Comparison of ENCODE assay signal across 8 cellular contexts in the genomic region with DNA sequence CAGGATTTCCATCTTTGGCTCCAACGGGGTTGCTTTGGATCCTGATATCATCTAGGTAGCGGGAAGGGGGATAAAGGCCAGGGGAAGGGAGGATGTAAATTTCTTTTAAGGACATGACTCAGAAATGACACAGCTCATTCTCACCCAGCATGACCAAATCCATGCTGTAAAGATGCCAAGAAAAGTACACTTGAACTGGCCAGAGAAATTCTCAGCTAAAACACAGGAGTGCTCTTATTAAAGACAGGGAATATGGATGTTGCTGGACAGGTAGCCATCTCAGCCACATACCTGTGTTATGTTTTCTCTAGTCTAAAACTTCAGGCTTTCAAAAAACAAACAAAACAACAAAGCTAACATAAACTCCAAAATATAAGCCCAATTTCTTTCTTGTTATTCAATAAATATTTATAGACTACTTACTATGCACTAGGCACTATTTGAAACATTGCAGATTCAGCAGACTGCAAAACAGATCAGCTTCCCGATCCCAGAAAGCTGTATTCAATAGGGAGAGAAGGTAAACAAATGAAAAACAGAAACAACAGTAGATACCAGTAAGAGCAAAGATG.
DNase-seq lines count a peak whose midpoint lies in the region; ATAC-seq and TF ChIP-seq lines count a peak whose summit lies in the region.

No MANE protein-coding gene starts in this region.

- H3K4me3 ChIP-seq in SK-N-MC = peak overlapping the region; percentile 56
- no peak overlapping the region for H3K4me3 ChIP-seq in fibroblast of pulmonary artery (replicated peaks; ENCODE audit: low read depth, low read length)
- no peak overlapping the region for H3K4me3 ChIP-seq in BE2C (ENCODE audit: low read depth, low read length)
- no peak overlapping the region for H3K4me3 ChIP-seq in effector memory CD4-positive, alpha-beta T cell (ENCODE audit: insufficient read depth, low read depth, low read length, poor library complexity, severe bottlenecking)

- TF ChIP-seq CTCF in fibroblast of pulmonary artery (IDR thresholded peaks at IDR 0.05; ENCODE audit: low read length, missing control alignments) (no peak), BE2C (IDR thresholded peaks at IDR 0.05; ENCODE audit: low read depth, low read length) (no peak)

- H3K9me3 ChIP-seq in SK-N-MC (ENCODE audit: low read depth, low read length) = no peaks in the 10 kb centered on the region
- no peaks in the 10 kb centered on the region for H3K9me3 ChIP-seq in BE2C
- H3K9me3 ChIP-seq in effector memory CD4-positive, alpha-beta T cell (ENCODE audit: control insufficient read depth, low read length) = no peaks in the 10 kb centered on the region

- no peaks in the 10 kb centered on the region for H3K36me3 ChIP-seq in SK-N-MC (ENCODE audit: insufficient read depth, low read length)
- no peaks in the 10 kb centered on the region for H3K36me3 ChIP-seq in BE2C
- no peaks in the 10 kb centered on the region for H3K36me3 ChIP-seq in effector memory CD4-positive, alpha-beta T cell (ENCODE audit: control insufficient read depth, insufficient read depth, low read length)

- peak; percentile 1 for DNase-seq in DMS79 (lab: John Stamatoyannopoulos, UW)
- DNase-seq in SK-N-MC (ENCODE audit: low read depth, low spot score) = no peak
- peak; percentile 99 for DNase-seq in fibroblast of pulmonary artery (ENCODE audit: low read depth)
- peak; percentile 94 for DNase-seq in pulmonary artery endothelial cell (ENCODE audit: low read depth, low spot score)
- no peak for DNase-seq in NCI-H510A treated with DMSO at 0.1 percent for 48 hours (lab: John Stamatoyannopoulos, UW)
- no peak for DNase-seq in BE2C
- no peak for DNase-seq in effector memory CD4-positive, alpha-beta T cell

- no peak for ATAC-seq in GM18519 (IDR thresholded peaks at IDR 0.05; ENCODE audit: low FRiP score, unreplicated experiment)

- H3K27ac ChIP-seq in SK-N-MC = no peak overlapping the region
- no peak overlapping the region for H3K27ac ChIP-seq in effector memory CD4-positive, alpha-beta T cell (ENCODE audit: insufficient read depth, low read length, poor library complexity, severe bottlenecking)

- H3K27me3 ChIP-seq in BE2C = no peaks in the 10 kb centered on the region
- no peaks in the 10 kb centered on the region for H3K27me3 ChIP-seq in effector memory CD4-positive, alpha-beta T cell (replicated peaks; ENCODE audit: control insufficient read depth, insufficient read depth, low read length, poor library complexity, severe bottlenecking)

- no peaks in the 10 kb centered on the region for H3K4me1 ChIP-seq in BE2C
- no peaks in the 10 kb centered on the region for H3K4me1 ChIP-seq in effector memory CD4-positive, alpha-beta T cell (ENCODE audit: control insufficient read depth, insufficient read depth, low read length, poor library complexity, severe bottlenecking)

- H3K9ac ChIP-seq in SK-N-MC (ENCODE audit: insufficient read length) = no peak overlapping the region

Comparison
In these comparisons a context has a peak if more than half of its experiments do, and no peak if none do; other contexts are left out.
1. DNase-seq: peak in DMS79 (single experiment), fibroblast of pulmonary artery (single experiment) and pulmonary artery endothelial cell (single experiment); none in SK-N-MC (single experiment), NCI-H510A treated with DMSO at 0.1 percent for 48 hours (single experiment), BE2C (single experiment) and effector memory CD4-positive, alpha-beta T cell (0 of 3).